ENCODE assay signal across 1 cellular context in genomic region chrX:11408783-11409182, GRCh38.
TF ChIP-seq lines count a peak whose summit lies in the region.

No MANE protein-coding gene starts in this region.

TF ChIP-seq in K562, 482 proteins besides CTCF, POLR2A, EP300 and RAD21 (continued from another document):
- no peak for TF ChIP-seq ZBTB40 (IDR thresholded peaks at IDR 0.05)
- no peak for TF ChIP-seq ZBTB40 (CRISPR knock-in tag; IDR thresholded peaks at IDR 0.05)
- TF ChIP-seq ZHX1 (conservative IDR thresholded peaks at IDR 0.05; ENCODE audit: low read length): no peak
- TF ChIP-seq GABPB1 (CRISPR knock-in tag; IDR thresholded peaks at IDR 0.05): no peak
- TF ChIP-seq VEZF1 (CRISPR knock-in tag; IDR thresholded peaks at IDR 0.05): no peak
- TF ChIP-seq MLLT1 (IDR thresholded peaks at IDR 0.05): peak; percentile 48 to 60; a peak in 2 of 4 replicates
- no peak for TF ChIP-seq ZNF3 (CRISPR knock-in tag; IDR thresholded peaks at IDR 0.05)
- TF ChIP-seq E2F1 (CRISPR knock-in tag; IDR thresholded peaks at IDR 0.05): no peak
- peak; percentile 36 for TF ChIP-seq BRD9 (IDR thresholded peaks at IDR 0.05; ENCODE audit: low read depth, partially characterized antibody)
- TF ChIP-seq ARID1B (IDR thresholded peaks at IDR 0.05): 0 out of 2 replicates have a peak, but pooled peaks have one; percentile 24
- TF ChIP-seq SMARCE1 (IDR thresholded peaks at IDR 0.05): 0 out of 2 replicates have a peak, but pooled peaks have one; percentile 11
- peak; percentile 76; the same call in 1 of the 2 replicates for TF ChIP-seq HLTF (IDR thresholded peaks at IDR 0.05)
TF ChIP-seq in K562: peak in this region for 7.
